ENCODE assay signal across 18 cellular contexts in genomic region chr22:37082251-37082650, GRCh38. TPM values are rescaled to one million over a fixed set of nuclear protein-coding genes. Genes with fewer than 3 reads are reported as not detected.
DNase-seq lines count a peak whose midpoint lies in the region; ATAC-seq and TF ChIP-seq lines count a peak whose summit lies in the region.
"Had no signal": no experiment of that assay in that cellular context is flagged by ENCODE, and none has a peak within 500 bp of the region (broad histone marks: within the 10 kb centered on the region; RNA-seq: fewer than 3 reads in every experiment).

No MANE protein-coding gene starts in this region.

- peak overlapping the region; percentile 99 for H3K27ac Mint-ChIP-seq in activated CD8-positive, alpha-beta T cell treated with anti-CD3 and anti-CD28 coated beads for 36 hours
- peak overlapping the region; percentile 82 to 100 for H3K27ac Mint-ChIP-seq in effector memory CD8-positive, alpha-beta T cell
- peak overlapping the region; percentile 77 to 79 for H3K27ac Mint-ChIP-seq in stimulated activated naive CD8-positive, alpha-beta T cell treated with anti-CD3 and anti-CD28 coated beads, Interleukin-15, amount 100 ng/mL, for 72 hours

- peak; percentile 62 for DNase-seq in stimulated activated CD4-positive, alpha-beta T cell treated with anti-CD3 and anti-CD28 coated beads, Interleukin-15, amount 100 ng/mL, for 24 hours
- DNase-seq in stimulated activated CD4-positive, alpha-beta T cell treated with anti-CD3 and anti-CD28 coated beads, Interleukin-4, amount 100 ng/mL, for 1 hour = no peak
- peak; percentile 62 for DNase-seq in activated CD8-positive, alpha-beta T cell treated with anti-CD3 and anti-CD28 coated beads for 36 hours
- no peak for DNase-seq in effector memory CD8-positive, alpha-beta T cell
- DNase-seq in stimulated activated naive CD8-positive, alpha-beta T cell treated with anti-CD3 and anti-CD28 coated beads, Interleukin-15, amount 100 ng/mL, for 72 hours = peak in 1 of 2 donors; percentile 27
- no peak for DNase-seq in KBM-7
- DNase-seq in AG08395 (ENCODE audit: low spot score) = no peak
- DNase-seq: lower lobe of right lung, NCI-H1048, NCI-H526, OCI-M1, testis had no signal

- in situ Hi-C loops in KBM-7 (cut with MboI; ENCODE audit: low pct_unique_long_range_greater_than_20kb, low sequenced_read_pairs) = no loop called here

- H3K9me3 Mint-ChIP-seq in activated CD8-positive, alpha-beta T cell treated with anti-CD3 and anti-CD28 coated beads for 36 hours = no peaks in the 10 kb centered on the region
- no peaks in the 10 kb centered on the region for H3K9me3 Mint-ChIP-seq in effector memory CD8-positive, alpha-beta T cell
- no peaks in the 10 kb centered on the region for H3K9me3 Mint-ChIP-seq in stimulated activated naive CD8-positive, alpha-beta T cell treated with anti-CD3 and anti-CD28 coated beads, Interleukin-15, amount 100 ng/mL, for 72 hours

- CTCF ChIA-PET in activated CD8-positive, alpha-beta T cell treated with anti-CD3 and anti-CD28 coated beads for 36 hours (lab: Charles Lee) = interaction anchor here (1.7 kb wide), 1 partner anchor 117 kb away, joined by 7 read pairs; no protein-coding TSS in a partner anchor

- no peaks in the 10 kb centered on the region for H3K27me3 Mint-ChIP-seq in activated CD8-positive, alpha-beta T cell treated with anti-CD3 and anti-CD28 coated beads for 36 hours
- no peaks in the 10 kb centered on the region for H3K27me3 Mint-ChIP-seq in effector memory CD8-positive, alpha-beta T cell
- no peaks in the 10 kb centered on the region for H3K27me3 Mint-ChIP-seq in stimulated activated naive CD8-positive, alpha-beta T cell treated with anti-CD3 and anti-CD28 coated beads, Interleukin-15, amount 100 ng/mL, for 72 hours

- H3K4me3 Mint-ChIP-seq in activated CD8-positive, alpha-beta T cell treated with anti-CD3 and anti-CD28 coated beads for 36 hours = no peak overlapping the region
- H3K4me3 Mint-ChIP-seq in effector memory CD8-positive, alpha-beta T cell = no peak overlapping the region
- peak overlapping the region in 1 of 2 donors; percentile 1 for H3K4me3 Mint-ChIP-seq in stimulated activated naive CD8-positive, alpha-beta T cell treated with anti-CD3 and anti-CD28 coated beads, Interleukin-15, amount 100 ng/mL, for 72 hours

- no peak for TF ChIP-seq CTCF in activated CD8-positive, alpha-beta T cell treated with anti-CD3 and anti-CD28 coated beads for 36 hours (IDR thresholded peaks at IDR 0.05)

- peak; percentile 11 for ATAC-seq in activated CD8-positive, alpha-beta T cell treated with anti-CD3 and anti-CD28 coated beads for 36 hours
- ATAC-seq in effector memory CD8-positive, alpha-beta T cell (replicated peaks) = no peak
- ATAC-seq in stimulated activated naive CD8-positive, alpha-beta T cell treated with anti-CD3 and anti-CD28 coated beads, Interleukin-15, amount 100 ng/mL, for 72 hours = no peak
- ATAC-seq in HG02973 (IDR thresholded peaks at IDR 0.05; ENCODE audit: unreplicated experiment) = no peak
- ATAC-seq: GM12878, lower lobe of right lung had no signal

- intact Hi-C loops in activated CD8-positive, alpha-beta T cell treated with anti-CD3 and anti-CD28 coated beads for 36 hours (cut with micrococcal nuclease) = no loop called here

- peaks cover 2% of the 10 kb centered on the region for H3K36me3 Mint-ChIP-seq in activated CD8-positive, alpha-beta T cell treated with anti-CD3 and anti-CD28 coated beads for 36 hours (ENCODE audit: low read depth)
- peaks cover 19% of the 10 kb centered on the region for H3K36me3 Mint-ChIP-seq in effector memory CD8-positive, alpha-beta T cell (ENCODE audit: insufficient read depth)

- POLR2A ChIA-PET in activated CD8-positive, alpha-beta T cell treated with anti-CD3 and anti-CD28 coated beads for 36 hours (lab: Charles Lee) = interaction anchor here (1.4 to 5.2 kb wide), 3 partner anchors 9 to 67 kb away, joined by 3 to 70 read pairs (median 23); partner anchors contain the start of gene IL2RB

- peaks cover 59% of the 10 kb centered on the region for H3K4me1 Mint-ChIP-seq in activated CD8-positive, alpha-beta T cell treated with anti-CD3 and anti-CD28 coated beads for 36 hours (ENCODE audit: low read depth)
- peaks cover 29% of the 10 kb centered on the region in 2 donors for H3K4me1 Mint-ChIP-seq in effector memory CD8-positive, alpha-beta T cell (ENCODE audit: low read depth in 2 of 2)
- H3K4me1 Mint-ChIP-seq in stimulated activated naive CD8-positive, alpha-beta T cell treated with anti-CD3 and anti-CD28 coated beads, Interleukin-15, amount 100 ng/mL, for 72 hours = peaks cover 70% of the 10 kb centered on the region

RNA-seq across cellular contexts. Expression of gene TMPRSS6, which starts 27.3 kb away (rescaled TPM):
- 10 to 100 TPM; 11.3 to 12.4 TPM for total RNA-seq in activated CD8-positive, alpha-beta T cell treated with anti-CD3 and anti-CD28 coated beads for 36 hours
- total RNA-seq: epithelial cell of proximal tubule, G401, posterior vena cava, SJSA1 had no signal

RNA-seq across cellular contexts. Expression of gene KCTD17, which starts 30.7 kb away (rescaled TPM):
- 10 to 100 TPM; 30.3 to 30.6 TPM for total RNA-seq in activated CD8-positive, alpha-beta T cell treated with anti-CD3 and anti-CD28 coated beads for 36 hours

Comparison
In these comparisons a context has a peak if more than half of its experiments do, and no peak if none do; other contexts are left out.
1. DNase-seq: peak in stimulated activated CD4-positive, alpha-beta T cell treated with anti-CD3 and anti-CD28 coated beads, Interleukin-15, amount 100 ng/mL, for 24 hours (single experiment) and activated CD8-positive, alpha-beta T cell treated with anti-CD3 and anti-CD28 coated beads for 36 hours (single experiment); none in stimulated activated CD4-positive, alpha-beta T cell treated with anti-CD3 and anti-CD28 coated beads, Interleukin-4, amount 100 ng/mL, for 1 hour (single experiment), effector memory CD8-positive, alpha-beta T cell (0 of 3), KBM-7 (single experiment) and AG08395 (single experiment).
2. Peak in every context shown above with its lines, with median percentiles within 50 percentile points of each other: H3K27ac Mint-ChIP-seq.